11 cellular contexts compared by ENCODE assay signal in the genomic region with DNA sequence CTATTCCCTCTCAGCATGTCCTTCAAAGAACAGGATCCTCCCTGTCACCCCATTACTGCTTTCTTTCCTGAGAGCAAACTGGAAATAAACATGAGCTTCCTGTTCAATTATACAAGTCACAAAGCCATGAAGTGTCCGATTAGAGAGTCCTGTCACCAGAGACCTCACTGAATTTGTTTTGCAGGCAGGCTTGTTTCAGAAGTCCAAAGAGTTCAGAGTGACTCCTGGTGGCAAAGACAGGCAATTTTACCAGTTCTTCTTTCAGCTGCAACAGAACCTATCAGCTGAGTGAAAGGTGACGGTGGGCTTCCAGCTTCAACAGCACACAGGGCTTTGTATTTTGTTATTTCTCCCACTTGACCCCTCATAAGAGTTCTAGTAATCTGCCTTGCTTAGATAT. TPM values are rescaled to one million over a fixed set of nuclear protein-coding genes. Genes with fewer than 3 reads are reported as not detected.
A peak's percentile ranks its signal among the peaks of the same experiment; 100 is the strongest.
DNase-seq lines count a peak whose midpoint lies in the region; TF ChIP-seq lines count a peak whose summit lies in the region.
"Had no signal": no experiment of that assay in that cellular context is flagged by ENCODE, and none has a peak within 500 bp of the region (broad histone marks: within the 10 kb centered on the region; RNA-seq: fewer than 3 reads in every experiment).

No MANE protein-coding gene starts in this region.

- intact Hi-C loops in thyroid gland (cut with DNase I), result no loop called here

- H3K27ac ChIP-seq in thyroid gland, result no peak overlapping the region
- H3K27ac ChIP-seq: BLaER1 had no signal

- DNase-seq in NOMO-1 treated with DMSO at 0.1 percent for 48 hours (lab: John Stamatoyannopoulos, UW; ENCODE audit: unreplicated experiment) (peak; percentile 11), NOMO-1 treated with dmso at 0.1 percent for 144 hours (lab: John Stamatoyannopoulos, UW; ENCODE audit: unreplicated experiment) (no peak), SK-MEL-5 (ENCODE audit: low read depth, low spot score) (peak; percentile 38), fibroblast of the conjunctiva (ENCODE audit: low read depth) (peak; percentile 21), renal cortical epithelial cell (ENCODE audit: low read depth) (peak; percentile 42), amygdala (lab: John Stamatoyannopoulos, UW) (no peak), thyroid gland (no peak), NCI-H1436 treated with DMSO at 0.1 percent for 48 hours (lab: John Stamatoyannopoulos, UW) (no peak)
- DNase-seq: effector CD8-positive, alpha-beta T cell had no signal

- no peak overlapping the region for H3K4me3 ChIP-seq in thyroid gland (replicated peaks in 1 of 3)
- H3K4me3 ChIP-seq: BLaER1 had no signal

- no peaks in the 10 kb centered on the region for H3K4me1 ChIP-seq in thyroid gland

- WGBS in thyroid gland, 2 donors, result 32 to 45% methylated on average over 2 of the region's 2 CpGs

- TF ChIP-seq CTCF in thyroid gland (IDR thresholded peaks at IDR 0.05), result peak in 2 of 6 experiments; percentile 27 to 29

- H3K9me3 ChIP-seq in thyroid gland, result no peaks in the 10 kb centered on the region

- in situ Hi-C loops in SK-MEL-5 (cut with HindIII; ENCODE audit: low pct_unique_long_range_greater_than_20kb, low sequenced_read_pairs), result no loop called here

- peaks cover 11% of the 10 kb centered on the region in 2 donors for H3K36me3 ChIP-seq in thyroid gland

- no peaks in the 10 kb centered on the region for H3K27me3 ChIP-seq in thyroid gland

- no peak for TF ChIP-seq POLR2A in thyroid gland (IDR thresholded peaks at IDR 0.05)

RNA-seq across cellular contexts. Expression of a gene that starts 6.4 kb away (rescaled TPM):
- 35.1 and 39.9 TPM in 2 replicates for total RNA-seq in SK-MEL-5 (2014; rRNA removed; shearing (Covaris generic))
- 71.3 and 89.5 TPM in 2 replicates for polyA plus RNA-seq in SK-MEL-5 (2015; cell fraction: cytosol; rRNA removed)
- polyA plus RNA-seq in SK-MEL-5 (2015; cell fraction: nucleus; rRNA removed), result 17.2 and 20.2 TPM in 2 replicates
- total RNA-seq in renal cortical epithelial cell (13.5 and 16.4 TPM in 2 replicates), thyroid gland (10 to 100 TPM; 17.3 to 21.7 (median 17.7) TPM)

RNA-seq across cellular contexts. Expression of a gene that starts 14.2 kb away (rescaled TPM):
- 0.95 TPM in 1 of 2 replicates, not detected in the other for total RNA-seq in SK-MEL-5 (2014; rRNA removed; shearing (Covaris generic))
- polyA plus RNA-seq in SK-MEL-5 (2015; cell fraction: cytosol; rRNA removed), result not detected in 2 replicates
- polyA plus RNA-seq in SK-MEL-5 (2015; cell fraction: nucleus; rRNA removed), result 0.41 and 3.6 TPM in 2 replicates
- total RNA-seq in renal cortical epithelial cell (0.05 TPM in 1 of 2 replicates, not detected in the other), thyroid gland (1 to 10 TPM; 1.3 to 2.3 (median 1.6) TPM)

RNA-seq across cellular contexts. Expression of a gene that starts 15.1 kb away (rescaled TPM):
- 143 and 164 TPM in 2 replicates for total RNA-seq in SK-MEL-5 (2014; rRNA removed; shearing (Covaris generic))
- polyA plus RNA-seq in SK-MEL-5 (2015; cell fraction: cytosol; rRNA removed), result 105 and 115 TPM in 2 replicates
- 42.2 and 64.3 TPM in 2 replicates for polyA plus RNA-seq in SK-MEL-5 (2015; cell fraction: nucleus; rRNA removed)
- total RNA-seq in renal cortical epithelial cell (62.6 and 106 TPM in 2 replicates), thyroid gland (100 to 1,000 TPM in 3 of 4 donors, 10 to 100 TPM in 1; 89.3 to 141 (median 116) TPM)

RNA-seq across cellular contexts. Expression of a gene that starts 24.3 kb away (rescaled TPM):
- total RNA-seq in SK-MEL-5 (2014; rRNA removed; shearing (Covaris generic)), result 0.05 TPM in 1 of 2 replicates, not detected in the other
- 0.11 and 0.13 TPM in 2 replicates for polyA plus RNA-seq in SK-MEL-5 (2015; cell fraction: cytosol; rRNA removed)
- polyA plus RNA-seq in SK-MEL-5 (2015; cell fraction: nucleus; rRNA removed), result 0.05 TPM in 1 of 2 replicates, not detected in the other
- total RNA-seq in renal cortical epithelial cell (0.05 and 0.17 TPM in 2 replicates), thyroid gland (under 1 TPM in 2 of 4 donors, not detected in 2; 0.13 to 0.15 TPM)
- total RNA-seq: skeletal muscle tissue had no signal

Comparison
In these comparisons a context has a peak if more than half of its experiments do, and no peak if none do; other contexts are left out.
1. DNase-seq: peak in NOMO-1 treated with DMSO at 0.1 percent for 48 hours (single experiment), SK-MEL-5 (single experiment), fibroblast of the conjunctiva (single experiment) and renal cortical epithelial cell (single experiment); none in NOMO-1 treated with dmso at 0.1 percent for 144 hours (single experiment), amygdala (0 of 56), thyroid gland (0 of 2) and NCI-H1436 treated with DMSO at 0.1 percent for 48 hours (single experiment).